In the genomic region with DNA sequence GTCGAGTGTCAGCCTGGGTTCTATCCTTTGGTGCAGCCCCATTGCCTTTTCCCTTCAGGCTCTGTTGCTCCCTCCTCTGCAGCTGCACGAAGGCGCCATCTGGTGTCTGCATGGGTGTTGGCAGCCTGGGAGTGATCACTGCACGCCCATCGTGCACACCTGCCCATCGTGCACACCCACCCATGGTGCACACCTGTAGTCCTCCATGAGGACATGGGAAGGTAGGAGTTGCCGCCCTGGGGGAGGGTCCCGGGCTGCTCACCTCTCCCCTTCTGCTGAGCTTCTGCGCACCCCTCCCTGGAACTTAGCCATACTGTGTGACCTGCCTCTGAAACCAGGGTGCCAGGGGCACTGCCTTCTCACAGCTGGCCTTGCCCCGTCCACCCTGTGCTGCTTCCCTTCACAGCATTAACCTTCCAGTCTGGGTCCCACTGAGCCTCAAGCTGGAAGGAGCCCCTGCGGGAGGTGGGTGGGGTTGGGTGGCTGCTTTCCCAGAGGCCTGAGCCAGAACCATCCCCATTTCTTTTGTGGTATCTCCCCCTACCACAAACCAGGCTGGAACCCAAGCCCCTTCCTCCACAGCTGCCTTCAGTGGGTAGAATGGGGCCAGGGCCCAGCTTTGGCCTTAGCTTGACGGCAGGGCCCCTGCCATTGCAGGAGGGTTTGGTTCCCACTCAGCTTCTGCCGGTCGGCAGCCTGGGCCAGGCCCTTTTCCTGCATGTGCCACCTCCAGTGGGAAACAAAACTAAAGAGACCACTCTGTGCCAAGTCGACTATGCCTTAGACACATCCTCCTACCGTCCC, we compare ENCODE assay signal across 8 cellular contexts. TPM values are rescaled to one million over a fixed set of nuclear protein-coding genes. Genes with fewer than 3 reads are reported as not detected.
DNase-seq lines count a peak whose midpoint lies in the region; ATAC-seq and TF ChIP-seq lines count a peak whose summit lies in the region.

No MANE protein-coding gene starts in this region.

- peaks cover 26% of the 10 kb centered on the region for H3K36me3 ChIP-seq in CD4-positive, CD25-positive, alpha-beta regulatory T cell (ENCODE audit: control insufficient read depth, insufficient read depth, low read length)
- peaks cover 0 to 28% of the 10 kb centered on the region in 2 donors for H3K36me3 ChIP-seq in lung (ENCODE audit: control insufficient read depth in 2 of 2, insufficient read depth in 2 of 2, low read length in 2 of 2)

- H3K27me3 Mint-ChIP-seq in CD4-positive, CD25-positive, alpha-beta regulatory T cell = no peaks in the 10 kb centered on the region
- H3K27me3 Mint-ChIP-seq in chondrocyte (ENCODE audit: low read depth) = no peaks in the 10 kb centered on the region

- H3K27me3 ChIP-seq in CD4-positive, CD25-positive, alpha-beta regulatory T cell (ENCODE audit: control insufficient read depth, insufficient read depth, low read length) = no peaks in the 10 kb centered on the region
- H3K27me3 ChIP-seq in lung (ENCODE audit: control insufficient read depth, insufficient read depth) = no peaks in the 10 kb centered on the region

- no peak overlapping the region for H3K4me3 Mint-ChIP-seq in CD4-positive, CD25-positive, alpha-beta regulatory T cell
- H3K4me3 Mint-ChIP-seq in chondrocyte (ENCODE audit: unreplicated experiment) = no peak overlapping the region

- 54 to 61% methylated on average over 16 of the region's 16 CpGs for WGBS in lung, 2 donors

- DNase-seq in CD4-positive, CD25-positive, alpha-beta regulatory T cell = peak; percentile 61 to 78 (median 77)
- peak; percentile 63 for DNase-seq in H4 (ENCODE audit: low spot score)
- peak; percentile 72 for DNase-seq in NCI-H345 (lab: John Stamatoyannopoulos, UW)
- peak; percentile 86 for DNase-seq in activated CD4-positive, alpha-beta T cell treated with anti-CD3 and anti-CD28 coated beads for 48 hours
- peak; percentile 90 for DNase-seq in chondrocyte (ENCODE audit: low spot score)
- DNase-seq in lung (ENCODE audit: low spot score) = peak; percentile 68
- DNase-seq in stimulated activated CD8-positive, alpha-beta memory T cell treated with anti-CD3 and anti-CD28 coated beads, Interleukin-15, amount 100 ng/mL, for 1 hour (ENCODE audit: low read depth) = peak; percentile 53

- peaks cover 6% of the 10 kb centered on the region for H3K4me1 ChIP-seq in CD4-positive, CD25-positive, alpha-beta regulatory T cell (ENCODE audit: control insufficient read depth, insufficient read depth, low read length, poor library complexity, severe bottlenecking)
- H3K4me1 ChIP-seq in lung (ENCODE audit: control insufficient read depth in 2 of 2, insufficient read depth in 2 of 2, low read length in 2 of 2) = peaks cover 0 to 12% of the 10 kb centered on the region in 2 donors

- no peaks in the 10 kb centered on the region for H3K36me3 Mint-ChIP-seq in CD4-positive, CD25-positive, alpha-beta regulatory T cell
- H3K36me3 Mint-ChIP-seq in chondrocyte (ENCODE audit: low read depth) = peaks cover 1% of the 10 kb centered on the region

- ATAC-seq in CD4-positive, CD25-positive, alpha-beta regulatory T cell (ENCODE audit: low read depth in 2 of 2) = peak; percentile 73 to 78
- peak; percentile 56 for ATAC-seq in lung (ENCODE audit: insufficient read depth, low FRiP score)
- no peak for ATAC-seq in GM21576 (IDR thresholded peaks at IDR 0.05; ENCODE audit: unreplicated experiment)

- peaks cover 0 to 14% (median 3%) of the 10 kb centered on the region in 4 donors for H3K4me1 Mint-ChIP-seq in CD4-positive, CD25-positive, alpha-beta regulatory T cell
- peaks cover 12% of the 10 kb centered on the region for H3K4me1 Mint-ChIP-seq in chondrocyte (ENCODE audit: low read depth)

- no peak overlapping the region for H3K4me3 ChIP-seq in CD4-positive, CD25-positive, alpha-beta regulatory T cell (ENCODE audit: low read depth, low read length)
- no peak overlapping the region for H3K4me3 ChIP-seq in lung

- H3K27ac Mint-ChIP-seq in CD4-positive, CD25-positive, alpha-beta regulatory T cell = peak overlapping the region in 2 of 3 donors; percentile 31 to 38
- no peak overlapping the region for H3K27ac Mint-ChIP-seq in chondrocyte (ENCODE audit: unreplicated experiment)

- no peak overlapping the region for H3K27ac ChIP-seq in CD4-positive, CD25-positive, alpha-beta regulatory T cell (ENCODE audit: insufficient read depth, low read length, poor library complexity, severe bottlenecking)
- H3K27ac ChIP-seq in lung (ENCODE audit: low read depth in 1 of 2, low read length in 1 of 2) = no peak overlapping the region

- no peaks in the 10 kb centered on the region for H3K9me3 ChIP-seq in CD4-positive, CD25-positive, alpha-beta regulatory T cell (ENCODE audit: control insufficient read depth in 2 of 2, low read length in 2 of 2)
- H3K9me3 ChIP-seq in lung (ENCODE audit: control insufficient read depth in 2 of 2, insufficient read depth in 1 of 2, low read length in 1 of 2) = no peaks in the 10 kb centered on the region

- H3K9me3 Mint-ChIP-seq in CD4-positive, CD25-positive, alpha-beta regulatory T cell = peaks cover 0 to 1% (median 0%) of the 10 kb centered on the region in 7 donors
- no peaks in the 10 kb centered on the region for H3K9me3 Mint-ChIP-seq in chondrocyte (ENCODE audit: low read depth)

- TF ChIP-seq CTCF in chondrocyte (IDR thresholded peaks at IDR 0.05) = peak; percentile 88
- TF ChIP-seq CTCF in lung (IDR thresholded peaks at IDR 0.05; ENCODE audit: control extremely low read depth, extremely low read depth) = peak; percentile 89

RNA-seq across cellular contexts. Expression of gene CTRL, which starts 2.9 kb away (rescaled TPM):
- total RNA-seq in CD4-positive, CD25-positive, alpha-beta regulatory T cell = 8.0 TPM
- 1 to 10 TPM in 2 of 4 donors, under 1 TPM in 2; 0.21 to 2.9 (median 1.1) TPM for polyA plus RNA-seq in CD4-positive, CD25-positive, alpha-beta regulatory T cell
- total RNA-seq in H4 (2014; rRNA removed; shearing (Covaris generic)) = 0.25 TPM in 1 of 2 replicates, not detected in the other
- total RNA-seq in chondrocyte (not detected in 3 replicates), lung (1 to 10 TPM in 1 of 2 donors, not detected in 1; 2.0 TPM)
- 1 to 10 TPM; 1.0 to 2.5 TPM for polyA plus RNA-seq in lung

RNA-seq across cellular contexts. Expression of gene PSMB10, which starts 7.9 kb away (rescaled TPM):
- total RNA-seq in CD4-positive, CD25-positive, alpha-beta regulatory T cell = 136 TPM
- 100 to 1,000 TPM; 478 to 673 (median 596) TPM for polyA plus RNA-seq in CD4-positive, CD25-positive, alpha-beta regulatory T cell
- 48.7 and 65.7 TPM in 2 replicates for total RNA-seq in H4 (2014; rRNA removed; shearing (Covaris generic))
- 30.1 to 43.2 TPM (median 33.9 TPM) in 3 replicates for total RNA-seq in chondrocyte
- 10 to 100 TPM; 36.6 to 94.9 TPM for total RNA-seq in lung
- polyA plus RNA-seq in lung = 100 to 1,000 TPM; 129 to 186 TPM

RNA-seq across cellular contexts. Expression of gene LCAT, which starts 15.2 kb away (rescaled TPM):
- total RNA-seq in CD4-positive, CD25-positive, alpha-beta regulatory T cell = 11.0 TPM
- polyA plus RNA-seq in CD4-positive, CD25-positive, alpha-beta regulatory T cell = under 1 TPM; 0.25 to 0.77 (median 0.59) TPM
- 1.1 TPM in 1 of 2 replicates, not detected in the other for total RNA-seq in H4 (2014; rRNA removed; shearing (Covaris generic))
- total RNA-seq in chondrocyte (35.8 to 43.1 TPM (median 38.2 TPM) in 3 replicates), lung (10 to 100 TPM in 1 of 2 donors, 1 to 10 TPM in 1; 8.4 to 43.9 TPM)
- 10 to 100 TPM; 11.8 to 32.1 TPM for polyA plus RNA-seq in lung

RNA-seq across cellular contexts. Expression of gene PSKH1, which starts 35.7 kb away (rescaled TPM):
- 14.3 TPM for total RNA-seq in CD4-positive, CD25-positive, alpha-beta regulatory T cell
- 10 to 100 TPM; 16.1 to 25.3 (median 23.3) TPM for polyA plus RNA-seq in CD4-positive, CD25-positive, alpha-beta regulatory T cell
- 7.7 and 8.1 TPM in 2 replicates for total RNA-seq in H4 (2014; rRNA removed; shearing (Covaris generic))
- total RNA-seq in chondrocyte = 33.1 to 38.9 TPM (median 35.9 TPM) in 3 replicates
- 10 to 100 TPM; 11.8 to 32.9 TPM for total RNA-seq in lung
- polyA plus RNA-seq in lung = 10 to 100 TPM; 17.9 to 24.5 TPM

RNA-seq across cellular contexts. Expression of gene SLC12A4, which starts 39.7 kb away (rescaled TPM):
- 30.4 TPM for total RNA-seq in CD4-positive, CD25-positive, alpha-beta regulatory T cell
- 1 to 10 TPM; 5.0 to 6.4 (median 5.8) TPM for polyA plus RNA-seq in CD4-positive, CD25-positive, alpha-beta regulatory T cell
- total RNA-seq in H4 (2014; rRNA removed; shearing (Covaris generic)) = 9.3 and 13.9 TPM in 2 replicates
- 117 to 138 TPM (median 132 TPM) in 3 replicates for total RNA-seq in chondrocyte
- total RNA-seq in lung = 100 to 1,000 TPM in 1 of 2 donors, 10 to 100 TPM in 1; 91.9 to 103 TPM
- polyA plus RNA-seq in lung = 10 to 100 TPM; 32.9 to 39.8 TPM
